In the genomic region with DNA sequence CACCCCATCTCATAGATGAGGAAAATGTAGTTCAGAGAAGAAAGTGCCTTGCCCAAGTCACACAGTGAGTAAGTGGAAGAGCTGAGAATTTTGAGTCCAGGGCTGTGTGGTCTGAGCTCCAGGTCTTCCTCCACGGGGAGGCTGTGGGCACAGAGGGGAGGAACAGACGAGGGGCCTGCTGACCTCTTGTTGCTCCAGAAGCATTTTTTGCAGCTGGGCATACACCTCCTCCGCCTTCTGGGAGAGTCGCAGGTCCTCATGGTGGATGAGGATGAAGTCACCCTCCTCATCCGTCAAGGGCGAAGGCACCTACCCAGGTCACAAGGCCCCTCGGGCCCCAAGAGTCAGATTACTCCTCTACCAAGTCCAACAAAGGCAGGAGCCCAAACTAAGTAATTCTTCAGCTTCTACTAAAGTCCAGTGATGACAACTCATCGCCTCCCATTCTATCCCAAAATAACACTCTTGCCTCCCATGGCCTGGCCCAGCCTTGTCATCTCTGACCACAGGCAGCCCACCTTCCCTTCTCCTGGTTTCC, we compare ENCODE assay signal across 16 cellular contexts. TPM values are rescaled to one million over a fixed set of nuclear protein-coding genes. Genes with fewer than 3 reads are reported as not detected.
DNase-seq lines count a peak whose midpoint lies in the region; ATAC-seq and TF ChIP-seq lines count a peak whose summit lies in the region.
"Had no signal": no experiment of that assay in that cellular context is flagged by ENCODE, and none has a peak within 500 bp of the region (broad histone marks: within the 10 kb centered on the region; RNA-seq: fewer than 3 reads in every experiment).

No MANE protein-coding gene starts in this region.

- no peaks in the 10 kb centered on the region for H3K9me3 ChIP-seq in Caco-2

- H3K4me3 Mint-ChIP-seq in activated naive CD4-positive, alpha-beta T cell treated with anti-CD3 and anti-CD28 coated beads, Interleukin-2, amount 10 ng/mL, durations not matched to agents 7 days and 5 days, result no peak overlapping the region
- H3K4me3 Mint-ChIP-seq in Caco-2 (ENCODE audit: unreplicated experiment), result no peak overlapping the region
- H3K4me3 Mint-ChIP-seq in activated naive CD8-positive, alpha-beta T cell treated with anti-CD3 and anti-CD28 coated beads, Interleukin-2, amount 50 U/mL, for 24 hours, result no peak overlapping the region
- no peak overlapping the region for H3K4me3 Mint-ChIP-seq in stimulated activated effector memory CD8-positive, alpha-beta T cell treated with anti-CD3 and anti-CD28 coated beads, Interleukin-12 subunit alpha, Interleukin-12 subunit beta, amount 100 ng/mL, for 72 hours
- H3K4me3 Mint-ChIP-seq: IgD-negative memory B cell had no signal

- no peak for TF ChIP-seq CTCF in Caco-2 (IDR thresholded peaks at IDR 0.05; ENCODE audit: insufficient read depth in 1 of 2, low read depth in 1 of 2, low read length in 1 of 2, severe bottlenecking in 1 of 2, unreplicated experiment in 1 of 2)

- no peaks in the 10 kb centered on the region for H3K4me1 Mint-ChIP-seq in activated naive CD4-positive, alpha-beta T cell treated with anti-CD3 and anti-CD28 coated beads, Interleukin-2, amount 10 ng/mL, durations not matched to agents 7 days and 5 days
- no peaks in the 10 kb centered on the region for H3K4me1 Mint-ChIP-seq in Caco-2 (ENCODE audit: low read depth, unreplicated experiment)
- H3K4me1 Mint-ChIP-seq in activated naive CD8-positive, alpha-beta T cell treated with anti-CD3 and anti-CD28 coated beads, Interleukin-2, amount 50 U/mL, for 24 hours, result no peaks in the 10 kb centered on the region
- H3K4me1 Mint-ChIP-seq in stimulated activated effector memory CD8-positive, alpha-beta T cell treated with anti-CD3 and anti-CD28 coated beads, Interleukin-12 subunit alpha, Interleukin-12 subunit beta, amount 100 ng/mL, for 72 hours, result peaks cover 12% of the 10 kb centered on the region

- H3K4me1 ChIP-seq in Caco-2, result no peaks in the 10 kb centered on the region

- DNase-seq in activated naive CD4-positive, alpha-beta T cell treated with anti-CD3 and anti-CD28 coated beads, Interleukin-2, amount 10 ng/mL, durations not matched to agents 7 days and 5 days, result no peak
- no peak for DNase-seq in activated naive CD4-positive, alpha-beta T cell treated with Interleukin-2 at 50 U/mL for 16 hours
- DNase-seq in Caco-2 (no peak), RPMI8226 (no peak)
- DNase-seq in activated naive CD8-positive, alpha-beta T cell treated with anti-CD3 and anti-CD28 coated beads, Interleukin-2, amount 50 U/mL, for 24 hours, result no peak
- no peak for DNase-seq in stimulated activated effector memory CD8-positive, alpha-beta T cell treated with anti-CD3 and anti-CD28 coated beads, Interleukin-12 subunit alpha, Interleukin-12 subunit beta, amount 100 ng/mL, for 72 hours (ENCODE audit: low spot score in 2 of 2)
- DNase-seq: EL; NCI-H1105; NCI-H2029 treated with DMSO at 0.1 percent for 48 hours; NCI-H226; NCI-H510A treated with DMSO at 0.1 percent for 48 hours; NCI-H774; NK-92 treated with Interleukin-12 subunit alpha and Interleukin-12 subunit beta, amount 100 ng/mL, for 24 hours; SIG-M5 had no signal

- CTCF ChIA-PET in activated naive CD4-positive, alpha-beta T cell treated with anti-CD3 and anti-CD28 coated beads, Interleukin-2, amount 10 ng/mL, durations not matched to agents 7 days and 5 days (lab: Charles Lee), result no interaction called here
- CTCF ChIA-PET in Caco-2 (lab: Charles Lee), result no interaction called here

- peaks cover 5% of the 10 kb centered on the region for H3K36me3 ChIP-seq in Caco-2 (ENCODE audit: control insufficient read depth, insufficient read depth, low read length)

- ATAC-seq in activated naive CD8-positive, alpha-beta T cell treated with anti-CD3 and anti-CD28 coated beads, Interleukin-2, amount 50 U/mL, for 24 hours, result no peak
- ATAC-seq in stimulated activated effector memory CD8-positive, alpha-beta T cell treated with anti-CD3 and anti-CD28 coated beads, Interleukin-12 subunit alpha, Interleukin-12 subunit beta, amount 100 ng/mL, for 72 hours, result no peak
- ATAC-seq in GM19351 (IDR thresholded peaks at IDR 0.05; ENCODE audit: unreplicated experiment), result no peak

- no peaks in the 10 kb centered on the region for H3K27me3 Mint-ChIP-seq in activated naive CD4-positive, alpha-beta T cell treated with anti-CD3 and anti-CD28 coated beads, Interleukin-2, amount 10 ng/mL, durations not matched to agents 7 days and 5 days
- H3K27me3 Mint-ChIP-seq in Caco-2 (ENCODE audit: insufficient read depth, unreplicated experiment), result no peaks in the 10 kb centered on the region
- no peaks in the 10 kb centered on the region for H3K27me3 Mint-ChIP-seq in activated naive CD8-positive, alpha-beta T cell treated with anti-CD3 and anti-CD28 coated beads, Interleukin-2, amount 50 U/mL, for 24 hours
- H3K27me3 Mint-ChIP-seq: IgD-negative memory B cell had no signal

- H3K27me3 ChIP-seq in Caco-2 (replicated peaks; ENCODE audit: control insufficient read depth, insufficient read depth, low read length), result no peaks in the 10 kb centered on the region

- no peaks in the 10 kb centered on the region for H3K9me3 Mint-ChIP-seq in activated naive CD4-positive, alpha-beta T cell treated with anti-CD3 and anti-CD28 coated beads, Interleukin-2, amount 10 ng/mL, durations not matched to agents 7 days and 5 days
- H3K9me3 Mint-ChIP-seq in Caco-2 (ENCODE audit: unreplicated experiment), result no peaks in the 10 kb centered on the region
- no peaks in the 10 kb centered on the region for H3K9me3 Mint-ChIP-seq in activated naive CD8-positive, alpha-beta T cell treated with anti-CD3 and anti-CD28 coated beads, Interleukin-2, amount 50 U/mL, for 24 hours
- no peaks in the 10 kb centered on the region for H3K9me3 Mint-ChIP-seq in stimulated activated effector memory CD8-positive, alpha-beta T cell treated with anti-CD3 and anti-CD28 coated beads, Interleukin-12 subunit alpha, Interleukin-12 subunit beta, amount 100 ng/mL, for 72 hours
- H3K9me3 Mint-ChIP-seq: IgD-negative memory B cell had no signal

- no peak overlapping the region for H3K4me3 ChIP-seq in Caco-2 (ENCODE audit: low read depth, low read length)

- POLR2A ChIA-PET in Caco-2 (lab: Charles Lee), result no interaction called here

- H3K27ac Mint-ChIP-seq in activated naive CD4-positive, alpha-beta T cell treated with anti-CD3 and anti-CD28 coated beads, Interleukin-2, amount 10 ng/mL, durations not matched to agents 7 days and 5 days, result peak overlapping the region; percentile 20
- peak overlapping the region; percentile 56 for H3K27ac Mint-ChIP-seq in Caco-2 (ENCODE audit: unreplicated experiment)
- peak overlapping the region; percentile 44 for H3K27ac Mint-ChIP-seq in activated naive CD8-positive, alpha-beta T cell treated with anti-CD3 and anti-CD28 coated beads, Interleukin-2, amount 50 U/mL, for 24 hours
- H3K27ac Mint-ChIP-seq in stimulated activated effector memory CD8-positive, alpha-beta T cell treated with anti-CD3 and anti-CD28 coated beads, Interleukin-12 subunit alpha, Interleukin-12 subunit beta, amount 100 ng/mL, for 72 hours, result peak overlapping the region; percentile 77
- H3K27ac Mint-ChIP-seq: IgD-negative memory B cell had no signal

- intact Hi-C loops in Caco-2 (cut with micrococcal nuclease; ENCODE audit: unreplicated experiment), result no loop called here

- H3K36me3 Mint-ChIP-seq in activated naive CD4-positive, alpha-beta T cell treated with anti-CD3 and anti-CD28 coated beads, Interleukin-2, amount 10 ng/mL, durations not matched to agents 7 days and 5 days, result peaks cover 71% of the 10 kb centered on the region
- H3K36me3 Mint-ChIP-seq in Caco-2 (ENCODE audit: insufficient read depth, unreplicated experiment), result peaks cover 72% of the 10 kb centered on the region
- peaks cover 55% of the 10 kb centered on the region for H3K36me3 Mint-ChIP-seq in activated naive CD8-positive, alpha-beta T cell treated with anti-CD3 and anti-CD28 coated beads, Interleukin-2, amount 50 U/mL, for 24 hours (ENCODE audit: low read depth)
- H3K36me3 Mint-ChIP-seq in stimulated activated effector memory CD8-positive, alpha-beta T cell treated with anti-CD3 and anti-CD28 coated beads, Interleukin-12 subunit alpha, Interleukin-12 subunit beta, amount 100 ng/mL, for 72 hours, result peaks cover 98% of the 10 kb centered on the region

- BruUV-seq in Caco-2 (replicated peaks; lab: Mats Ljungman, UMichigan), result no TSS peak

RNA-seq across cellular contexts. Expression of a gene that starts 9.1 kb away (rescaled TPM):
- 31.1 and 32.4 TPM in 2 replicates for total RNA-seq in Caco-2 (2022)

RNA-seq across cellular contexts. Expression of a gene that starts 47.3 kb away (rescaled TPM):
- total RNA-seq in Caco-2 (2022), result 12.1 and 14.0 TPM in 2 replicates

RNA-seq across cellular contexts. Expression of a gene that starts 47.5 kb away (rescaled TPM):
- total RNA-seq in Caco-2 (2022), result 40.4 and 43.1 TPM in 2 replicates

Comparison
In these comparisons a context has a peak if more than half of its experiments do, and no peak if none do; other contexts are left out.
1. H3K27ac Mint-ChIP-seq: peak in every context shown above with its lines; median percentile 77 in stimulated activated effector memory CD8-positive, alpha-beta T cell treated with anti-CD3 and anti-CD28 coated beads, Interleukin-12 subunit alpha, Interleukin-12 subunit beta, amount 100 ng/mL, for 72 hours; 56 in Caco-2; 44 in activated naive CD8-positive, alpha-beta T cell treated with anti-CD3 and anti-CD28 coated beads, Interleukin-2, amount 50 U/mL, for 24 hours; 20 in activated naive CD4-positive, alpha-beta T cell treated with anti-CD3 and anti-CD28 coated beads, Interleukin-2, amount 10 ng/mL, durations not matched to agents 7 days and 5 days.